In the genomic region with DNA sequence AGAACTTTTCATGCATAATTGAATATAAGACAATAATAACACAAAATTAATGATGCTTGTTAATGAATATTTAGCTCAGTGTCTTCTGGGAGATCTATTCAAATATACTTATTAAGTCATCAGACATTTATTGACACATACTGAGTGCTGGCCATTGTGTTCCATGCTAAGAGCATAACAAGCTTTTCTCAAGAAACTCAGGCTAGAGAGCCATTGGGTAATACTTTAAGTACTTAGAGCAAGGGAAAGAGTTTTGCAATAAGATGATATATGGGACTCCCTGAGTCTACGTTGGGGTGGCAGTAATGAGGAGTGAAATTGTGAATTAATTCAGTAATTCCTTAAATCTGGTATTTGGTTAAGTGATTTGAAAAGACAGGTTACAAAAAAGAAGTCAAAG, we compare ENCODE assay signal across 14 cellular contexts. TPM values are rescaled to one million over a fixed set of nuclear protein-coding genes. Genes with fewer than 3 reads are reported as not detected.
"Had no signal": no experiment of that assay in that cellular context is flagged by ENCODE, and none has a peak within 500 bp of the region (broad histone marks: within the 10 kb centered on the region; RNA-seq: fewer than 3 reads in every experiment).

No MANE protein-coding gene starts in this region.

- H3K4me1 Mint-ChIP-seq: neural crest cell had no signal

- H3K4me3 Mint-ChIP-seq: activated naive CD8-positive, alpha-beta T cell treated with anti-CD3 and anti-CD28 coated beads for 36 hours; neural crest cell; stimulated activated effector memory CD8-positive, alpha-beta T cell treated with anti-CD3 and anti-CD28 coated beads, Interleukin-12 subunit alpha, Interleukin-12 subunit beta, amount 100 ng/mL, for 72 hours had no signal

- DNase-seq: activated CD4-positive, alpha-beta T cell treated with anti-CD3 and anti-CD28 coated beads, Interleukin-2, amount 50 U/mL, for 1 hour; activated CD8-positive, alpha-beta memory T cell treated with anti-CD3 and anti-CD28 coated beads for 24 hours; activated naive CD8-positive, alpha-beta T cell treated with anti-CD3 and anti-CD28 coated beads for 36 hours; anterior cingulate cortex; brain microvascular endothelial cell; hypothalamus; lower lobe of right lung; midbrain; T-helper 9 cell had no signal

- H3K27ac ChIP-seq: brain microvascular endothelial cell, epithelial cell of prostate, lower lobe of right lung, prostate gland had no signal

- H3K9me3 ChIP-seq: lower lobe of right lung, prostate gland had no signal

- FAIRE-seq: urothelium cell line had no signal

- H3K4me1 ChIP-seq: prostate gland had no signal

- H3K27me3 Mint-ChIP-seq: activated naive CD8-positive, alpha-beta T cell treated with anti-CD3 and anti-CD28 coated beads for 36 hours had no signal

- H3K27ac Mint-ChIP-seq: activated naive CD8-positive, alpha-beta T cell treated with anti-CD3 and anti-CD28 coated beads for 36 hours had no signal

- H3K36me3 Mint-ChIP-seq: activated naive CD8-positive, alpha-beta T cell treated with anti-CD3 and anti-CD28 coated beads for 36 hours; stimulated activated effector memory CD8-positive, alpha-beta T cell treated with anti-CD3 and anti-CD28 coated beads, Interleukin-12 subunit alpha, Interleukin-12 subunit beta, amount 100 ng/mL, for 72 hours had no signal

- H3K27me3 ChIP-seq: brain microvascular endothelial cell had no signal

- H3K36me3 ChIP-seq: brain microvascular endothelial cell, lower lobe of right lung, prostate gland had no signal

- H3K4me3 ChIP-seq: lower lobe of right lung, prostate gland had no signal

- H3K9me3 Mint-ChIP-seq: activated naive CD8-positive, alpha-beta T cell treated with anti-CD3 and anti-CD28 coated beads for 36 hours; neural crest cell; stimulated activated effector memory CD8-positive, alpha-beta T cell treated with anti-CD3 and anti-CD28 coated beads, Interleukin-12 subunit alpha, Interleukin-12 subunit beta, amount 100 ng/mL, for 72 hours had no signal

RNA-seq across cellular contexts. Expression of a gene that starts 11.1 kb away (rescaled TPM):
- total RNA-seq: activated naive CD8-positive, alpha-beta T cell treated with anti-CD3 and anti-CD28 coated beads for 36 hours had no signal
